11 cellular contexts compared by ENCODE assay signal in genomic region chr11:93525601-93526000, GRCh38. TPM values are rescaled to one million over a fixed set of nuclear protein-coding genes. Genes with fewer than 3 reads are reported as not detected.
A peak's percentile ranks its signal among the peaks of the same experiment; 100 is the strongest.
DNase-seq lines count a peak whose midpoint lies in the region; ATAC-seq and TF ChIP-seq lines count a peak whose summit lies in the region.
"Had no signal": no experiment of that assay in that cellular context is flagged by ENCODE, and none has a peak within 500 bp of the region (broad histone marks: within the 10 kb centered on the region; RNA-seq: fewer than 3 reads in every experiment).

No MANE protein-coding gene starts in this region.

- WGBS in psoas muscle, 3 donors, result 21 to 30% (median 24%) methylated on average over 6 of the region's 6 CpGs

- H3K4me3 ChIP-seq in breast epithelium, result no peak overlapping the region
- no peak overlapping the region for H3K4me3 ChIP-seq in psoas muscle
- H3K4me3 ChIP-seq: A549, vagina had no signal

- no peak for TF ChIP-seq POLR2A in breast epithelium (IDR thresholded peaks at IDR 0.05)

- H3K27me3 ChIP-seq in breast epithelium (no peaks in the 10 kb centered on the region), psoas muscle (ENCODE audit: insufficient read depth in 3 of 3, low read length in 2 of 3) (no peaks in the 10 kb centered on the region)
- H3K27me3 ChIP-seq: vagina had no signal

- H3K4me1 ChIP-seq in breast epithelium, result peaks cover 10 to 40% of the 10 kb centered on the region in 2 donors
- peaks cover 57% of the 10 kb centered on the region for H3K4me1 ChIP-seq in psoas muscle
- H3K4me1 ChIP-seq: A549 had no signal

- H3K27ac ChIP-seq in breast epithelium (peak overlapping the region; percentile 71 to 90), psoas muscle (peak overlapping the region; percentile 70)
- H3K27ac ChIP-seq: A549, vagina had no signal

- no peak for TF ChIP-seq CTCF in breast epithelium (IDR thresholded peaks at IDR 0.05)
- no peak for TF ChIP-seq CTCF in psoas muscle (IDR thresholded peaks at IDR 0.05)

- H3K36me3 ChIP-seq in breast epithelium (no peaks in the 10 kb centered on the region), psoas muscle (ENCODE audit: insufficient read depth in 1 of 2, low read depth in 1 of 2) (no peaks in the 10 kb centered on the region)
- H3K36me3 ChIP-seq: vagina had no signal

- H3K9me3 ChIP-seq in breast epithelium (no peaks in the 10 kb centered on the region), psoas muscle (no peaks in the 10 kb centered on the region)
- H3K9me3 ChIP-seq: A549, vagina had no signal

- peak; percentile 29 for ATAC-seq in HG03442 (IDR thresholded peaks at IDR 0.05; ENCODE audit: unreplicated experiment)
- ATAC-seq in psoas muscle, result peak; percentile 80 to 87 (median 82)
- ATAC-seq in GM19452 (IDR thresholded peaks at IDR 0.05; ENCODE audit: unreplicated experiment), result no peak
- ATAC-seq: A549 had no signal

- intact Hi-C loops in breast epithelium (cut with DNase I; ENCODE audit: low total_unique reads), result no loop called here
- intact Hi-C loops in psoas muscle (cut with DNase I), result no loop called here

- peak; percentile 10 for DNase-seq in SIG-M5 treated with dmso at 0.1 percent for 504 hours (lab: John Stamatoyannopoulos, UW; ENCODE audit: unreplicated experiment)
- no peak for DNase-seq in SIG-M5 (lab: John Stamatoyannopoulos, UW)
- no peak for DNase-seq in breast epithelium (ENCODE audit: low spot score in 2 of 2)
- peak; percentile 30 to 70 for DNase-seq in psoas muscle
- no peak for DNase-seq in RKO (ENCODE audit: low spot score)
- DNase-seq in islet precursor cell, result no peak
- DNase-seq: amygdala had no signal

RNA-seq across cellular contexts. Expression of gene SMCO4, which starts 17.6 kb away (rescaled TPM):
- total RNA-seq in breast epithelium (10 to 100 TPM; 13.4 to 64.4 (median 21.0) TPM), psoas muscle (10 to 100 TPM in 2 of 4 donors, 1 to 10 TPM in 2; 8.0 to 21.8 (median 9.5) TPM)
- polyA plus RNA-seq in psoas muscle, result 10 to 100 TPM in 1 of 3 donors, 1 to 10 TPM in 2; 3.5 to 10.8 (median 5.5) TPM

Comparison
In these comparisons a context has a peak if more than half of its experiments do, and no peak if none do; other contexts are left out.
1. DNase-seq: peak in SIG-M5 treated with dmso at 0.1 percent for 504 hours (single experiment) and psoas muscle (2 of 2); none in SIG-M5 (single experiment), breast epithelium (0 of 2), RKO (single experiment) and islet precursor cell (single experiment).